8 cellular contexts compared by ENCODE assay signal in the genomic region with DNA sequence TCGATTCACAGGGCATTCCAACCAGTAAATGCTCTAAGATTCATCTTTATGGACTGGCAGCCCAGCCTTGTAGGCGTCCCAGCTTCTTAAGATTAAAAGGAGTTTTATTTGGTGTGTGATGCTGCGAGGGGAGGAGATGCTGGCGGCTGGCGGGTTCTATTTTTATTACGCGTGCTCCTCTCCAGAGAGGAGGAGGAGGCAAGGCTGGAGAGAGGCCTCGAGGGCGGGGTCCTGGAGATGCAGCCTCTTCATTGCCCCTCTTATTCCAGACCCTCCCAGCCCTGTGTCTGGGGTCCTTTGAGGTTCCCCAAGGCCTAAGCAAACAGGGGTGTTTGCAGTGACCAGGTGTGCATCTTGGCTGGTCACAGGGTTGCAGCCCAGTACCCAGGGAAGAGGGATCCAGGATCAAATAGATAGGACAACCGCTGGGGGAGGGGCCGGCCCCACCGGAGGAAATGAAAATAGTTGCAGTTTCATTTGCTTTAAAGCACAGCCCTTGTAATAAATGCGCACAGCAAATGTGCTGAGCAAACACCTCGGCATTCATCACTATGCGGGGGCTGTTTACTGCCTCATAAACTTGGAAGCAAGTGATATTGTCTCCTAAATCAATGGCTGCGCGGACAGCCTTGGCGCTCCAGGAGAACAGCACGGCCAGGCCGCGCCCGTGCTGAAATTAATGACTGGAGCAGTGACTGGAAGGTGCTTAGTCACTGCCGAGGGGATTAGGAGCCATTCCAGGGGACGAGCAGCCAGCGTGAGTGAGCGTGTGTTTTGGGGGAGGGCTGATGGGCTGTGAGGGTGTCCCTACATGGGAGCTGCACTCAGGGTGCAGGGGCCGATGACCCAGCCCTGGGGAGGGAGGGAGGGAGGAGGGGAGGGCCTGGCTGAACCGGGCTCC.
A peak's percentile ranks its signal among the peaks of the same experiment; 100 is the strongest.
DNase-seq lines count a peak whose midpoint lies in the region; ATAC-seq, FAIRE-seq and TF ChIP-seq lines count a peak whose summit lies in the region.

No MANE protein-coding gene starts in this region.

- no peak overlapping the region for H3K4me3 ChIP-seq in H1 (ENCODE audit: extremely low read depth in 1 of 4, insufficient read depth in 2 of 4, low read depth in 3 of 4, low read length in 4 of 4)
- H3K4me3 ChIP-seq in neuronal stem cell (ENCODE audit: low read length in 2 of 2): no peak overlapping the region

- H4K8ac ChIP-seq in H1 (ENCODE audit: extremely low read depth, insufficient read depth, low read length): peak overlapping the region; percentile 58; the same call in 1 of the 2 replicates
- no peak overlapping the region for H4K8ac ChIP-seq in neuronal stem cell (ENCODE audit: low read depth, low read length)

- WGBS in H1 (ENCODE audit: extremely low coverage in 1 of 2, insufficient coverage in 1 of 2, insufficient read length in 1 of 2, insufficient replicate concordance in 2 of 2, low coverage in 1 of 2, low lambda C conversion rate in 2 of 2, missing lambda C conversion rate in 1 of 2), 2 experiments: 83% methylated on average over 26 of the region's 28 CpGs; no CpG with 5 or more reads in 1 of the 2 experiments
- no CpG with 5 or more reads among the region's 28 CpGs for WGBS in neuronal stem cell (ENCODE audit: extremely low coverage in 2 of 2, insufficient read length in 2 of 2, insufficient replicate concordance in 1 of 2), 2 donors

- H2BK12ac ChIP-seq in H1 (ENCODE audit: low read depth, low read length): peak overlapping the region; percentile 39; the same call in 1 of the 2 replicates
- H2BK12ac ChIP-seq in neuronal stem cell (ENCODE audit: low read length): no peak overlapping the region

- no peak overlapping the region for H3K9ac ChIP-seq in H1 (replicated peaks in 1 of 4; ENCODE audit: extremely low read depth in 1 of 4, low read depth in 3 of 4, low read length in 3 of 4)
- no peak overlapping the region for H3K9ac ChIP-seq in neuronal stem cell (ENCODE audit: low read depth, low read length, poor library complexity)

- H2BK20ac ChIP-seq in H1 (ENCODE audit: low read length): peak overlapping the region; percentile 48; the same call in 1 of the 2 replicates

- H3K18ac ChIP-seq in H1 (ENCODE audit: extremely low read depth, low read length) (peak overlapping the region; percentile 90), neuronal stem cell (ENCODE audit: low read length) (peak overlapping the region; percentile 57)

- H3K27ac ChIP-seq in H1 (ENCODE audit: low read depth, low read length): no peak overlapping the region
- no peak overlapping the region for H3K27ac ChIP-seq in neuronal stem cell (replicated peaks; ENCODE audit: low read length)

- H4K91ac ChIP-seq in H1 (replicated peaks; ENCODE audit: insufficient read length, low read length): peak overlapping the region; percentile 42
- no peak overlapping the region for H4K91ac ChIP-seq in neuronal stem cell (ENCODE audit: low read depth, low read length, poor library complexity)

- H3K27me3 ChIP-seq in H1 (replicated peaks in 1 of 4; ENCODE audit: control insufficient read depth in 3 of 4, extremely low read depth in 1 of 4, insufficient read depth in 3 of 4, low read length in 3 of 4) (peaks cover 6 to 25% (median 21%) of the 10 kb centered on the region in 4 experiments; a peak in 6 of 7 replicates), neuronal stem cell (ENCODE audit: control insufficient read depth in 3 of 3, insufficient read depth in 3 of 3, low read depth in 1 of 3, low read length in 3 of 3) (peaks cover 11 to 49% (median 24%) of the 10 kb centered on the region in 3 experiments)

- no peak overlapping the region for H2AK5ac ChIP-seq in H1 (ENCODE audit: low read depth, low read length)
- H2AK5ac ChIP-seq in neuronal stem cell (ENCODE audit: low read depth, low read length): no peak overlapping the region

- peak; percentile 86 for DNase-seq in GM04504 (ENCODE audit: low read depth)
- peak; percentile 14 to 68 for DNase-seq in NCI-H526 (lab: John Stamatoyannopoulos, UW)
- DNase-seq in H1 (ENCODE audit: low read depth in 1 of 2, low spot score in 2 of 2): no peak
- DNase-seq in neuronal stem cell (ENCODE audit: low spot score): no peak
- no peak for DNase-seq in stimulated activated naive CD8-positive, alpha-beta T cell treated with anti-CD3 and anti-CD28 coated beads, Interleukin-15, amount 100 ng/mL, for 72 hours
- DNase-seq in activated effector memory CD4-positive, alpha-beta T cell treated with anti-CD3 and anti-CD28 coated beads, Interleukin-2, amount 50 U/mL, for 16 hours: no peak

- H3K23ac ChIP-seq in H1 (ENCODE audit: insufficient read length): no peak overlapping the region
- no peak overlapping the region for H3K23ac ChIP-seq in neuronal stem cell (ENCODE audit: low read depth, low read length, poor library complexity)

- ATAC-seq in stimulated activated naive CD8-positive, alpha-beta T cell treated with anti-CD3 and anti-CD28 coated beads, Interleukin-15, amount 100 ng/mL, for 72 hours: no peak
- no peak for ATAC-seq in GM18867 (IDR thresholded peaks at IDR 0.05; ENCODE audit: unreplicated experiment)
- no peak for ATAC-seq in SK-N-SH treated with all-trans-retinoic acid at 6 μM for 48 hours

- H3K79me1 ChIP-seq in H1 (ENCODE audit: low read depth, low read length): no peaks in the 10 kb centered on the region
- no peaks in the 10 kb centered on the region for H3K79me1 ChIP-seq in neuronal stem cell (ENCODE audit: low read depth, low read length)

- no peak overlapping the region for H4K5ac ChIP-seq in H1 (ENCODE audit: insufficient read length, low read depth, low read length)

- H2AFZ ChIP-seq in H1 (ENCODE audit: low read length) (0 out of 2 replicates have a peak overlapping the region, but pooled peaks have one; percentile 27), neuronal stem cell (ENCODE audit: low read length) (peak overlapping the region; percentile 79)

- H2BK120ac ChIP-seq in H1 (replicated peaks; ENCODE audit: low read depth, low read length) (no peak overlapping the region), neuronal stem cell (ENCODE audit: low read depth, low read length) (no peak overlapping the region)

- H3K9me3 Mint-ChIP-seq in stimulated activated naive CD8-positive, alpha-beta T cell treated with anti-CD3 and anti-CD28 coated beads, Interleukin-15, amount 100 ng/mL, for 72 hours: peaks cover 5 to 6% of the 10 kb centered on the region in 2 donors

- TF ChIP-seq EP300 in H1 (IDR thresholded peaks at IDR 0.05; ENCODE audit: borderline replicate concordance in 1 of 2, low read depth in 2 of 2, low read length in 2 of 2): no peak

- peaks cover 16% of the 10 kb centered on the region; the same call in 1 of the 2 replicates for H3K23me2 ChIP-seq in H1 (ENCODE audit: low read depth, low read length)

- H3K4me1 ChIP-seq in H1 (replicated peaks in 1 of 4; ENCODE audit: control insufficient read depth in 3 of 4, insufficient read depth in 4 of 4, low read length in 3 of 4): peaks cover 0 to 16% (median 7%) of the 10 kb centered on the region in 4 experiments; a peak in 6 of 7 replicates
- H3K4me1 ChIP-seq in neuronal stem cell (ENCODE audit: control insufficient read depth in 2 of 2, insufficient read depth in 1 of 2, low read depth in 1 of 2, low read length in 2 of 2): peaks cover 0 to 5% of the 10 kb centered on the region in 2 donors

- no peak for TF ChIP-seq CTCF in H1 (IDR thresholded peaks at IDR 0.05; ENCODE audit: control extremely low read depth in 1 of 3, insufficient read depth in 1 of 3, low read depth in 1 of 3, low read length in 3 of 3)

- H3K4ac ChIP-seq in H1 (replicated peaks; ENCODE audit: insufficient read length, low read depth, low read length): no peak overlapping the region
- H3K4ac ChIP-seq in neuronal stem cell (ENCODE audit: low read length): no peak overlapping the region

- no peak overlapping the region for H3K27ac Mint-ChIP-seq in stimulated activated naive CD8-positive, alpha-beta T cell treated with anti-CD3 and anti-CD28 coated beads, Interleukin-15, amount 100 ng/mL, for 72 hours

- no peak for TF ChIP-seq POLR2A in H1 (IDR thresholded peaks at IDR 0.05; ENCODE audit: control extremely low read depth in 1 of 2, low read depth in 2 of 2, low read length in 2 of 2)

- TF ChIP-seq RAD21 in H1 (IDR thresholded peaks at IDR 0.05 in 1 of 2, conservative IDR thresholded peaks at IDR 0.05 in 1 of 2; ENCODE audit: low read depth in 2 of 2, low read length in 2 of 2): no peak

- CTCF ChIA-PET in H1 (lab: Charles Lee; ENCODE audit: partially characterized antibody): interaction anchor here (0.6 to 1.0 kb wide), 2 partner anchors 16 to 1550 kb away, joined by 3 read pairs; no protein-coding TSS in a partner anchor

- H3K14ac ChIP-seq in H1 (ENCODE audit: insufficient read length): no peak overlapping the region
- no peak overlapping the region for H3K14ac ChIP-seq in neuronal stem cell (ENCODE audit: low read length)

- H3K36me3 ChIP-seq in H1 (ENCODE audit: control insufficient read depth in 2 of 4, insufficient read depth in 4 of 4, low read length in 3 of 4) (no peaks in the 10 kb centered on the region; a peak in 1 of 8 replicates), neuronal stem cell (replicated peaks in 1 of 2; ENCODE audit: control insufficient read depth in 2 of 2, insufficient read depth in 2 of 2, low read length in 2 of 2) (no peaks in the 10 kb centered on the region)

- H3K4me1 Mint-ChIP-seq in stimulated activated naive CD8-positive, alpha-beta T cell treated with anti-CD3 and anti-CD28 coated beads, Interleukin-15, amount 100 ng/mL, for 72 hours: peaks cover 13% of the 10 kb centered on the region

- FAIRE-seq in H1 (lab: Jason Lieb, UNC): no peak

- H4K20me1 ChIP-seq in H1 (replicated peaks in 1 of 2; ENCODE audit: control insufficient read depth in 1 of 2, insufficient read depth in 2 of 2, low read length in 2 of 2): peaks cover 0 to 3% of the 10 kb centered on the region in 2 experiments

- H2BK5ac ChIP-seq in H1 (ENCODE audit: low read depth, low read length) (peak overlapping the region; percentile 44; the same call in 1 of the 2 replicates), neuronal stem cell (ENCODE audit: low read length) (no peak overlapping the region)

- H3K79me2 ChIP-seq in H1 (ENCODE audit: control insufficient read depth in 1 of 2, insufficient read depth in 2 of 2, low read length in 2 of 2): no peaks in the 10 kb centered on the region

- no peak overlapping the region for H3K56ac ChIP-seq in H1 (replicated peaks; ENCODE audit: insufficient read length, low read depth, low read length)

- peaks cover 28% of the 10 kb centered on the region for H3K27me3 Mint-ChIP-seq in stimulated activated naive CD8-positive, alpha-beta T cell treated with anti-CD3 and anti-CD28 coated beads, Interleukin-15, amount 100 ng/mL, for 72 hours

- peak overlapping the region; percentile 18 to 31; a peak in 1 of 4 replicates for H3K4me2 ChIP-seq in H1 (ENCODE audit: insufficient read depth in 1 of 2, low read depth in 2 of 2, low read length in 2 of 2)
- no peak overlapping the region for H3K4me2 ChIP-seq in neuronal stem cell (ENCODE audit: insufficient read depth, low read length, poor library complexity, severe bottlenecking)

- POLR2A ChIA-PET in H1 (lab: Charles Lee; ENCODE audit: partially characterized antibody): interaction anchor here (0.8 kb wide), 1 partner anchor 83 kb away, joined by 3 read pairs; a partner anchor contains a TSS

- H2BK15ac ChIP-seq in H1 (ENCODE audit: low read length): no peak overlapping the region
- no peak overlapping the region for H2BK15ac ChIP-seq in neuronal stem cell (ENCODE audit: low read length)

- H3K9me3 ChIP-seq in H1 (ENCODE audit: insufficient read depth in 2 of 2, low read depth in 1 of 2, low read length in 1 of 2) (peaks cover 0 to 2% of the 10 kb centered on the region in 2 experiments; a peak in 1 of 4 replicates), neuronal stem cell (replicated peaks in 1 of 2; ENCODE audit: control insufficient read depth in 2 of 2, insufficient read depth in 1 of 2, low read depth in 1 of 2, low read length in 2 of 2) (peaks cover 2 to 5% of the 10 kb centered on the region in 2 donors)

- no peak overlapping the region for H3K4me3 Mint-ChIP-seq in stimulated activated naive CD8-positive, alpha-beta T cell treated with anti-CD3 and anti-CD28 coated beads, Interleukin-15, amount 100 ng/mL, for 72 hours

Comparison
In these comparisons a context has a peak if more than half of its experiments do, and no peak if none do; other contexts are left out.
1. DNase-seq: peak in GM04504 (single experiment) and NCI-H526 (2 of 2); none in H1 (0 of 2), neuronal stem cell (single experiment), stimulated activated naive CD8-positive, alpha-beta T cell treated with anti-CD3 and anti-CD28 coated beads, Interleukin-15, amount 100 ng/mL, for 72 hours (0 of 2) and activated effector memory CD4-positive, alpha-beta T cell treated with anti-CD3 and anti-CD28 coated beads, Interleukin-2, amount 50 U/mL, for 16 hours (single experiment).